In genomic region chr4:86957214-86957613, GRCh38 we compare ENCODE assay signal across 11 cellular contexts. TPM values are rescaled to one million over a fixed set of nuclear protein-coding genes. Genes with fewer than 3 reads are reported as not detected.
DNase-seq lines count a peak whose midpoint lies in the region; ATAC-seq and TF ChIP-seq lines count a peak whose summit lies in the region.
"Had no signal": no experiment of that assay in that cellular context is flagged by ENCODE, and none has a peak within 500 bp of the region (broad histone marks: within the 10 kb centered on the region; RNA-seq: fewer than 3 reads in every experiment).

No MANE protein-coding gene starts in this region.

- H3K27ac ChIP-seq in ovary, result no peak overlapping the region
- H3K27ac ChIP-seq: 22Rv1 had no signal

- H3K27me3 ChIP-seq in ovary, result no peaks in the 10 kb centered on the region

- H3K9me3 ChIP-seq in ovary, result no peaks in the 10 kb centered on the region

- H3K4me1 Mint-ChIP-seq in stimulated activated effector memory CD8-positive, alpha-beta T cell treated with anti-CD3 and anti-CD28 coated beads, Interleukin-12 subunit alpha, Interleukin-12 subunit beta, amount 100 ng/mL, for 72 hours, result peaks cover 44% of the 10 kb centered on the region

- TF ChIP-seq CTCF in ovary (IDR thresholded peaks at IDR 0.05), result no peak

- no peaks in the 10 kb centered on the region for H3K9me3 Mint-ChIP-seq in stimulated activated effector memory CD8-positive, alpha-beta T cell treated with anti-CD3 and anti-CD28 coated beads, Interleukin-12 subunit alpha, Interleukin-12 subunit beta, amount 100 ng/mL, for 72 hours

- no peak overlapping the region for H3K27ac Mint-ChIP-seq in stimulated activated effector memory CD8-positive, alpha-beta T cell treated with anti-CD3 and anti-CD28 coated beads, Interleukin-12 subunit alpha, Interleukin-12 subunit beta, amount 100 ng/mL, for 72 hours

- ATAC-seq in activated CD4-positive, CD25-positive, alpha-beta regulatory T cell treated with anti-CD3 and anti-CD28 coated beads, Interleukin-2, amount 50 U/mL, for 24 hours, result peak; percentile 60 to 80
- peak; percentile 50 for ATAC-seq in HG03039 (IDR thresholded peaks at IDR 0.05; ENCODE audit: unreplicated experiment)
- peak; percentile 88 for ATAC-seq in stimulated activated effector memory CD8-positive, alpha-beta T cell treated with anti-CD3 and anti-CD28 coated beads, Interleukin-12 subunit alpha, Interleukin-12 subunit beta, amount 100 ng/mL, for 72 hours

- H3K36me3 ChIP-seq in ovary, result no peaks in the 10 kb centered on the region

- DNase-seq in activated CD4-positive, CD25-positive, alpha-beta regulatory T cell treated with anti-CD3 and anti-CD28 coated beads, Interleukin-2, amount 50 U/mL, for 72 hours, result no peak
- DNase-seq in SKM-1 (lab: John Stamatoyannopoulos, UW; ENCODE audit: unreplicated experiment) (peak; percentile 44), pons (ENCODE audit: low spot score) (no peak), ovary (no peak), HuH-7.5 (ENCODE audit: low spot score) (no peak)
- DNase-seq in stimulated activated effector memory CD8-positive, alpha-beta T cell treated with anti-CD3 and anti-CD28 coated beads, Interleukin-12 subunit alpha, Interleukin-12 subunit beta, amount 100 ng/mL, for 72 hours (ENCODE audit: low spot score in 2 of 2), result no peak
- DNase-seq: activated CD4-positive, alpha-beta T cell treated with anti-CD3 and anti-CD28 coated beads for 48 hours; hippocampal formation had no signal

- 91 to 100% (median 92%) methylated on average over 1 of the region's 1 CpG for WGBS in ovary, 3 donors

- intact Hi-C loops in ovary (cut with DNase I), result no loop called here

- no peak overlapping the region for H3K4me3 Mint-ChIP-seq in stimulated activated effector memory CD8-positive, alpha-beta T cell treated with anti-CD3 and anti-CD28 coated beads, Interleukin-12 subunit alpha, Interleukin-12 subunit beta, amount 100 ng/mL, for 72 hours

- H3K4me1 ChIP-seq in ovary (ENCODE audit: insufficient read depth), result peaks cover 10% of the 10 kb centered on the region

- H3K4me3 ChIP-seq in ovary, result no peak overlapping the region

- no peak for TF ChIP-seq EP300 in ovary (IDR thresholded peaks at IDR 0.05)

- peaks cover 22% of the 10 kb centered on the region for H3K36me3 Mint-ChIP-seq in stimulated activated effector memory CD8-positive, alpha-beta T cell treated with anti-CD3 and anti-CD28 coated beads, Interleukin-12 subunit alpha, Interleukin-12 subunit beta, amount 100 ng/mL, for 72 hours

- no peak for TF ChIP-seq POLR2A in ovary (IDR thresholded peaks at IDR 0.05)

RNA-seq across cellular contexts. Expression of gene AFF1, which starts 22.4 kb away (rescaled TPM):
- 100 to 1,000 TPM in 1 of 7 donors, 10 to 100 TPM in 6; 56.8 to 107 (median 82.5) TPM for total RNA-seq in ovary
- 10 to 100 TPM; 26.0 to 44.6 TPM for polyA plus RNA-seq in ovary
